ENCODE assay signal across 18 cellular contexts in the genomic region with DNA sequence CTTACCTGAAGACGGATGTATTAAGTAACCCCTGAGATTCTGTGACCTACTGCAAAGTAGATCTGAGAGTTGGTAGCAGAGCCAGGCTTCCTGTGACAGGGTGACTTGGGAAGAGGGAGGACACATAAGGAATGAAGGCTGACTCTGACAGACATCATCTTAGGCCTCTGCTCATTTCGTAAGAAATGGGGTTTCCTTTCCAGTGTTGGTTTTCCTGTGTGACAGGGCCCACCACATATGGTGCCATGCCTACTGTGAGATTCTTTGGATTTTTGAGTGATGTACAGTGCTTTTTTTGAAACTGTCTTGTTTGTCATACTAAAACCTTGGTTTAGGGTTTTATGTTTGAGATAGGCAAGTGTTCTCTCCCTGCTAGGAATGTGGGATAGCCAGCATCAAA. TPM values are rescaled to one million over a fixed set of nuclear protein-coding genes. Genes with fewer than 3 reads are reported as not detected.
DNase-seq lines count a peak whose midpoint lies in the region; ATAC-seq, FAIRE-seq and TF ChIP-seq lines count a peak whose summit lies in the region.
"Had no signal": no experiment of that assay in that cellular context is flagged by ENCODE, and none has a peak within 500 bp of the region (broad histone marks: within the 10 kb centered on the region; RNA-seq: fewer than 3 reads in every experiment).

No MANE protein-coding gene starts in this region.

- no peak for TF ChIP-seq POLR2A in GM12892 (IDR thresholded peaks at IDR 0.05; ENCODE audit: low read depth, low read length)

- no peak for FAIRE-seq in GM12892 (lab: Jason Lieb, UNC)
- FAIRE-seq: HepG2 had no signal

- H3K27ac ChIP-seq in VCaP, result peak overlapping the region; percentile 99; the same call in 1 of the 2 replicates

- POLR2A ChIA-PET in activated naive CD8-positive, alpha-beta T cell treated with anti-CD3 and anti-CD28 coated beads, Interleukin-2, amount 10 ng/mL, durations not matched to agents 7 days and 5 days (lab: Charles Lee), result interaction anchor here (1.9 to 3.0 kb wide), 2 partner anchors 12 kb away, joined by 6 to 23 read pairs; a partner anchor contains a TSS
- POLR2A ChIA-PET in T-cell (lab: Charles Lee), result interaction anchor here in 1 of 2 donors (0.6 kb wide), 1 partner anchor 30 kb away, joined by 3 read pairs; no protein-coding TSS in a partner anchor

- H3K27me3 Mint-ChIP-seq in activated naive CD8-positive, alpha-beta T cell treated with anti-CD3 and anti-CD28 coated beads, Interleukin-2, amount 10 ng/mL, durations not matched to agents 7 days and 5 days, result no peaks in the 10 kb centered on the region
- no peaks in the 10 kb centered on the region for H3K27me3 Mint-ChIP-seq in activated naive CD8-positive, alpha-beta T cell treated with anti-CD3 and anti-CD28 coated beads for 36 hours
- no peaks in the 10 kb centered on the region for H3K27me3 Mint-ChIP-seq in T-cell
- H3K27me3 Mint-ChIP-seq: CD8-positive, alpha-beta memory T cell had no signal

- TF ChIP-seq CTCF in VCaP (conservative IDR thresholded peaks at IDR 0.05), result no peak

- CTCF ChIA-PET in T-cell (lab: Charles Lee), result interaction anchor here in 1 of 2 donors (0.7 kb wide), 1 partner anchor 98 kb away, joined by 3 read pairs; no protein-coding TSS in a partner anchor

- H3K36me3 Mint-ChIP-seq in activated naive CD8-positive, alpha-beta T cell treated with anti-CD3 and anti-CD28 coated beads, Interleukin-2, amount 10 ng/mL, durations not matched to agents 7 days and 5 days, result peaks cover 19% of the 10 kb centered on the region
- H3K36me3 Mint-ChIP-seq in activated naive CD8-positive, alpha-beta T cell treated with anti-CD3 and anti-CD28 coated beads for 36 hours, result peaks cover 13% of the 10 kb centered on the region
- peaks cover 88% of the 10 kb centered on the region for H3K36me3 Mint-ChIP-seq in stimulated activated effector memory CD8-positive, alpha-beta T cell treated with anti-CD3 and anti-CD28 coated beads, Interleukin-12 subunit alpha, Interleukin-12 subunit beta, amount 100 ng/mL, for 72 hours
- peaks cover 63% of the 10 kb centered on the region for H3K36me3 Mint-ChIP-seq in T-cell

- no peak overlapping the region for H3K4me3 Mint-ChIP-seq in activated naive CD8-positive, alpha-beta T cell treated with anti-CD3 and anti-CD28 coated beads, Interleukin-2, amount 10 ng/mL, durations not matched to agents 7 days and 5 days
- no peak overlapping the region for H3K4me3 Mint-ChIP-seq in activated naive CD8-positive, alpha-beta T cell treated with anti-CD3 and anti-CD28 coated beads for 36 hours
- no peak overlapping the region for H3K4me3 Mint-ChIP-seq in stimulated activated effector memory CD8-positive, alpha-beta T cell treated with anti-CD3 and anti-CD28 coated beads, Interleukin-12 subunit alpha, Interleukin-12 subunit beta, amount 100 ng/mL, for 72 hours
- no peak overlapping the region for H3K4me3 Mint-ChIP-seq in T-cell
- H3K4me3 Mint-ChIP-seq: CD8-positive, alpha-beta memory T cell had no signal

- no peaks in the 10 kb centered on the region for H3K9me3 Mint-ChIP-seq in activated naive CD8-positive, alpha-beta T cell treated with anti-CD3 and anti-CD28 coated beads, Interleukin-2, amount 10 ng/mL, durations not matched to agents 7 days and 5 days
- no peaks in the 10 kb centered on the region for H3K9me3 Mint-ChIP-seq in activated naive CD8-positive, alpha-beta T cell treated with anti-CD3 and anti-CD28 coated beads for 36 hours
- no peaks in the 10 kb centered on the region for H3K9me3 Mint-ChIP-seq in stimulated activated effector memory CD8-positive, alpha-beta T cell treated with anti-CD3 and anti-CD28 coated beads, Interleukin-12 subunit alpha, Interleukin-12 subunit beta, amount 100 ng/mL, for 72 hours
- no peaks in the 10 kb centered on the region for H3K9me3 Mint-ChIP-seq in T-cell
- H3K9me3 Mint-ChIP-seq: CD8-positive, alpha-beta memory T cell had no signal

- no peak for ATAC-seq in activated naive CD8-positive, alpha-beta T cell treated with anti-CD3 and anti-CD28 coated beads, Interleukin-2, amount 10 ng/mL, durations not matched to agents 7 days and 5 days (ENCODE audit: low read depth)
- no peak for ATAC-seq in stimulated activated effector memory CD8-positive, alpha-beta T cell treated with anti-CD3 and anti-CD28 coated beads, Interleukin-12 subunit alpha, Interleukin-12 subunit beta, amount 100 ng/mL, for 72 hours
- ATAC-seq in HG02610 (IDR thresholded peaks at IDR 0.05; ENCODE audit: unreplicated experiment) (no peak), T-cell (replicated peaks in 1 of 4) (no peak)
- ATAC-seq: HepG2, Right ventricle myocardium inferior had no signal

- peak overlapping the region; percentile 51 for H3K27ac Mint-ChIP-seq in activated naive CD8-positive, alpha-beta T cell treated with anti-CD3 and anti-CD28 coated beads, Interleukin-2, amount 10 ng/mL, durations not matched to agents 7 days and 5 days
- H3K27ac Mint-ChIP-seq in activated naive CD8-positive, alpha-beta T cell treated with anti-CD3 and anti-CD28 coated beads for 36 hours, result no peak overlapping the region
- peak overlapping the region; percentile 73 for H3K27ac Mint-ChIP-seq in stimulated activated effector memory CD8-positive, alpha-beta T cell treated with anti-CD3 and anti-CD28 coated beads, Interleukin-12 subunit alpha, Interleukin-12 subunit beta, amount 100 ng/mL, for 72 hours
- no peak overlapping the region for H3K27ac Mint-ChIP-seq in T-cell

- peaks cover 18% of the 10 kb centered on the region for H3K4me1 Mint-ChIP-seq in activated naive CD8-positive, alpha-beta T cell treated with anti-CD3 and anti-CD28 coated beads, Interleukin-2, amount 10 ng/mL, durations not matched to agents 7 days and 5 days
- H3K4me1 Mint-ChIP-seq in activated naive CD8-positive, alpha-beta T cell treated with anti-CD3 and anti-CD28 coated beads for 36 hours, result peaks cover 2% of the 10 kb centered on the region
- H3K4me1 Mint-ChIP-seq in stimulated activated effector memory CD8-positive, alpha-beta T cell treated with anti-CD3 and anti-CD28 coated beads, Interleukin-12 subunit alpha, Interleukin-12 subunit beta, amount 100 ng/mL, for 72 hours, result peaks cover 16% of the 10 kb centered on the region
- peaks cover 5 to 7% (median 6%) of the 10 kb centered on the region in 3 donors for H3K4me1 Mint-ChIP-seq in T-cell

- DNase-seq in activated naive CD8-positive, alpha-beta T cell treated with anti-CD3 and anti-CD28 coated beads, Interleukin-2, amount 10 ng/mL, durations not matched to agents 7 days and 5 days, result no peak
- no peak for DNase-seq in activated naive CD8-positive, alpha-beta T cell treated with anti-CD3 and anti-CD28 coated beads for 36 hours
- DNase-seq in HS-5 (ENCODE audit: low read depth) (peak; percentile 13), T-cell (no peak), GM12892 (ENCODE audit: insufficient read length) (no peak)
- no peak for DNase-seq in stimulated activated effector memory CD8-positive, alpha-beta T cell treated with anti-CD3 and anti-CD28 coated beads, Interleukin-12 subunit alpha, Interleukin-12 subunit beta, amount 100 ng/mL, for 72 hours (ENCODE audit: low spot score in 2 of 2)
- DNase-seq: ACHN; BE2C; CD8-positive, alpha-beta memory T cell; DND-41; GOT3; NCI-H1092; NCI-H446; SK-N-SH had no signal

RNA-seq across cellular contexts. Expression of a gene that starts 12.7 kb away (rescaled TPM):
- 10 to 100 TPM; 39.7 to 40.3 TPM for total RNA-seq in activated naive CD8-positive, alpha-beta T cell treated with anti-CD3 and anti-CD28 coated beads, Interleukin-2, amount 10 ng/mL, durations not matched to agents 7 days and 5 days
- total RNA-seq in activated naive CD8-positive, alpha-beta T cell treated with anti-CD3 and anti-CD28 coated beads for 36 hours, result 10 to 100 TPM; 43.5 to 45.7 TPM
- total RNA-seq in T-cell, result 10 to 100 TPM; 42.7 to 52.7 (median 49.8) TPM
- polyA plus RNA-seq in GM12892 (2012; ENCODE audit: missing spikeins), result 12.4 TPM

RNA-seq across cellular contexts. Expression of a gene that starts 31.7 kb away (rescaled TPM):
- 10 to 100 TPM; 29.5 to 33.4 TPM for total RNA-seq in activated naive CD8-positive, alpha-beta T cell treated with anti-CD3 and anti-CD28 coated beads, Interleukin-2, amount 10 ng/mL, durations not matched to agents 7 days and 5 days
- total RNA-seq in activated naive CD8-positive, alpha-beta T cell treated with anti-CD3 and anti-CD28 coated beads for 36 hours, result 10 to 100 TPM; 18.9 to 21.6 TPM
- 10 to 100 TPM; 35.4 to 42.3 (median 38.0) TPM for total RNA-seq in T-cell
- 10.1 TPM for polyA plus RNA-seq in GM12892 (2012; ENCODE audit: missing spikeins)

RNA-seq across cellular contexts. Expression of a gene that starts 31.8 kb away (rescaled TPM):
- 1 to 10 TPM; 1.4 to 1.5 TPM for total RNA-seq in activated naive CD8-positive, alpha-beta T cell treated with anti-CD3 and anti-CD28 coated beads, Interleukin-2, amount 10 ng/mL, durations not matched to agents 7 days and 5 days
- total RNA-seq in activated naive CD8-positive, alpha-beta T cell treated with anti-CD3 and anti-CD28 coated beads for 36 hours, result 1 to 10 TPM; 1.8 to 1.9 TPM
- total RNA-seq in T-cell, result 1 to 10 TPM; 1.3 to 3.2 (median 2.4) TPM
- polyA plus RNA-seq in GM12892 (2012; ENCODE audit: missing spikeins), result 2.5 TPM

Comparison
In these comparisons a context has a peak if more than half of its experiments do, and no peak if none do; other contexts are left out.
1. H3K27ac Mint-ChIP-seq: peak in activated naive CD8-positive, alpha-beta T cell treated with anti-CD3 and anti-CD28 coated beads, Interleukin-2, amount 10 ng/mL, durations not matched to agents 7 days and 5 days (single experiment) and stimulated activated effector memory CD8-positive, alpha-beta T cell treated with anti-CD3 and anti-CD28 coated beads, Interleukin-12 subunit alpha, Interleukin-12 subunit beta, amount 100 ng/mL, for 72 hours (single experiment); none in activated naive CD8-positive, alpha-beta T cell treated with anti-CD3 and anti-CD28 coated beads for 36 hours (single experiment) and T-cell (0 of 2).